In genomic region chr12:54020587-54020969, GRCh38 we compare ENCODE assay signal across 24 cellular contexts. TPM values are rescaled to one million over a fixed set of nuclear protein-coding genes. Genes with fewer than 3 reads are reported as not detected.
DNase-seq lines count a peak whose midpoint lies in the region; ATAC-seq and TF ChIP-seq lines count a peak whose summit lies in the region.
"Had no signal": no experiment of that assay in that cellular context is flagged by ENCODE, and none has a peak within 500 bp of the region (broad histone marks: within the 10 kb centered on the region; RNA-seq: fewer than 3 reads in every experiment).

No MANE protein-coding gene starts in this region.

- H3K27me3 ChIP-seq in GM23248 (replicated peaks; ENCODE audit: insufficient read depth): no peaks in the 10 kb centered on the region
- H3K27me3 ChIP-seq in adipocyte (replicated peaks; ENCODE audit: control insufficient read depth, insufficient read depth, low read length): no peaks in the 10 kb centered on the region
- H3K27me3 ChIP-seq in iPS-18a (ENCODE audit: control insufficient read depth, insufficient read depth, low read length): peaks cover 100% of the 10 kb centered on the region
- H3K27me3 ChIP-seq in skeletal muscle satellite cell (ENCODE audit: control insufficient read depth, insufficient read depth, low read length): no peaks in the 10 kb centered on the region
- H3K27me3 ChIP-seq: SJCRH30 had no signal

- peaks cover 90% of the 10 kb centered on the region for H3K79me2 ChIP-seq in GM23248 (ENCODE audit: insufficient read depth)

- H3K4me2 ChIP-seq in GM23248 (ENCODE audit: unreplicated experiment): peak overlapping the region; percentile 94
- H3K4me2 ChIP-seq in skeletal muscle satellite cell (ENCODE audit: low read length): peak overlapping the region; percentile 94

- H3K4me3 ChIP-seq in GM23248: peak overlapping the region; percentile 78
- H3K4me3 ChIP-seq in adipocyte (ENCODE audit: low read length): peak overlapping the region; percentile 82
- H3K4me3 ChIP-seq in iPS-18a (ENCODE audit: low read length): no peak overlapping the region
- peak overlapping the region; percentile 86 for H3K4me3 ChIP-seq in skeletal muscle satellite cell (ENCODE audit: low read length)
- no peak overlapping the region for H3K4me3 ChIP-seq in mucosa of descending colon
- H3K4me3 ChIP-seq: K562, lung, SJCRH30 had no signal

- H3K4me1 ChIP-seq in GM23248 (ENCODE audit: insufficient read depth): peaks cover 57% of the 10 kb centered on the region
- H3K4me1 ChIP-seq in adipocyte (ENCODE audit: control insufficient read depth, insufficient read depth, low read length): peaks cover 59% of the 10 kb centered on the region
- H3K4me1 ChIP-seq in iPS-18a (ENCODE audit: control insufficient read depth, low read depth, low read length): peaks cover 4% of the 10 kb centered on the region
- peaks cover 65% of the 10 kb centered on the region for H3K4me1 ChIP-seq in skeletal muscle satellite cell (ENCODE audit: control insufficient read depth, insufficient read depth, low read length)
- H3K4me1 ChIP-seq in mucosa of descending colon (ENCODE audit: low read depth): peaks cover 6% of the 10 kb centered on the region

- peak overlapping the region; percentile 99 for H3K27ac ChIP-seq in GM23248
- H3K27ac ChIP-seq in iPS-18a (ENCODE audit: low read length): no peak overlapping the region
- H3K27ac ChIP-seq: epithelial cell of prostate, SJCRH30 had no signal

- H3F3A ChIP-seq in GM23248 (ENCODE audit: insufficient read depth): peaks cover 10% of the 10 kb centered on the region; the same call in 1 of the 2 replicates

- no peaks in the 10 kb centered on the region for H4K20me1 ChIP-seq in GM23248 (ENCODE audit: insufficient read depth)

- ATAC-seq in mucosa of descending colon: no peak
- no peak for ATAC-seq in GM18868 (IDR thresholded peaks at IDR 0.05; ENCODE audit: unreplicated experiment)
- ATAC-seq in GM19023 (IDR thresholded peaks at IDR 0.05; ENCODE audit: unreplicated experiment): no peak
- ATAC-seq: HCT116; K562; natural killer cell treated with Interleukin-12 subunit alpha and Interleukin-12 subunit beta and Interleukin-15 and Interleukin-18, amount 100 ng/mL, for 72 hours; stimulated activated naive B cell treated with anti-CD40 and anti-IgM and Interleukin-4, amounts not matched to agents 10 μg/mL and 1 μg/mL and 100 μg/mL, for 72 hours had no signal

- peak; percentile 50 for DNase-seq in GM23248
- DNase-seq in adipocyte (ENCODE audit: low read depth): no peak
- DNase-seq in mucosa of descending colon: no peak
- DNase-seq in cerebellum (ENCODE audit: low spot score): no peak
- DNase-seq: activated CD4-positive, CD25-positive, alpha-beta regulatory T cell treated with anti-CD3 and anti-CD28 coated beads, Interleukin-2, amount 50 U/mL, for 72 hours; activated naive CD8-positive, alpha-beta T cell treated with anti-CD3 and anti-CD28 coated beads for 36 hours; Caco-2; NCI-H1092; NCI-H2107; NCI-H524 treated with DMSO at 0.1 percent for 48 hours; SJCRH30; stimulated activated naive B cell treated with anti-CD40 and anti-IgM and Interleukin-4, amounts not matched to agents 10 μg/mL and 1 μg/mL and 100 μg/mL, for 72 hours had no signal

- H3K9ac ChIP-seq in GM23248: peak overlapping the region; percentile 97
- peak overlapping the region; percentile 99 for H3K9ac ChIP-seq in adipocyte (ENCODE audit: low read length)
- peak overlapping the region; percentile 3 for H3K9ac ChIP-seq in iPS-18a (ENCODE audit: low read length)
- peak overlapping the region; percentile 96 for H3K9ac ChIP-seq in skeletal muscle satellite cell (ENCODE audit: low read depth, low read length)

- H3K36me3 ChIP-seq in GM23248 (ENCODE audit: low read depth): no peaks in the 10 kb centered on the region
- H3K36me3 ChIP-seq in adipocyte (ENCODE audit: control insufficient read depth, insufficient read depth, low read length, severe bottlenecking): no peaks in the 10 kb centered on the region
- H3K36me3 ChIP-seq in iPS-18a (ENCODE audit: control insufficient read depth, low read depth, low read length): no peaks in the 10 kb centered on the region
- no peaks in the 10 kb centered on the region for H3K36me3 ChIP-seq in skeletal muscle satellite cell (ENCODE audit: insufficient read depth, low read length)
- H3K36me3 ChIP-seq in mucosa of descending colon (ENCODE audit: low read depth): no peaks in the 10 kb centered on the region
- H3K36me3 ChIP-seq: SJCRH30 had no signal

- in situ Hi-C loops in GM23248 (cut with MboI): loop anchor here (10.0 kb wide), 1 partner anchor 174 kb away; no protein-coding TSS in a partner anchor

- 38 to 46% methylated on average over 5 of the region's 5 CpGs for WGBS in GM23248 (ENCODE audit: low coverage in 1 of 2, low lambda C conversion rate in 2 of 2, missing lambda C conversion rate in 2 of 2), 2 experiments

- 0 out of 2 replicates have a peak overlapping the region, but pooled peaks have one; percentile 50 for H2AFZ ChIP-seq in GM23248

- no peaks in the 10 kb centered on the region for H3K9me2 ChIP-seq in GM23248 (ENCODE audit: insufficient read depth)

- intact Hi-C loops in mucosa of descending colon (cut with DNase I, micrococcal nuclease): no loop called here

- no peaks in the 10 kb centered on the region for H3K9me3 ChIP-seq in GM23248 (ENCODE audit: low read depth)
- no peaks in the 10 kb centered on the region for H3K9me3 ChIP-seq in adipocyte (ENCODE audit: control insufficient read depth, low read length)
- no peaks in the 10 kb centered on the region for H3K9me3 ChIP-seq in iPS-18a (ENCODE audit: control insufficient read depth, low read depth, low read length)
- no peaks in the 10 kb centered on the region for H3K9me3 ChIP-seq in skeletal muscle satellite cell (replicated peaks; ENCODE audit: low read length)
- no peaks in the 10 kb centered on the region for H3K9me3 ChIP-seq in mucosa of descending colon
- H3K9me3 ChIP-seq: Caco-2, SJCRH30 had no signal

- no peak for TF ChIP-seq CTCF in mucosa of descending colon (IDR thresholded peaks at IDR 0.05)

RNA-seq across cellular contexts. Expression of gene HOXC6, which starts 7.7 kb away (rescaled TPM):
- total RNA-seq in GM23248 (2014; rRNA removed; shearing (Covaris generic)): 3.6 and 4.9 TPM in 2 replicates
- polyA plus RNA-seq in GM23248 (2016; fragmentation: Nextera tagmentation; extraction: Ambion mirVana): 19.9 and 20.5 TPM in 2 replicates
- total RNA-seq in skeletal muscle satellite cell (2012; rRNA removed): 2.5 and 4.6 TPM in 2 replicates
- total RNA-seq in mucosa of descending colon (under 1 TPM in 2 of 3 donors, not detected in 1; 0.22 to 0.32 TPM), cerebellum (not detected)
- total RNA-seq: activated CD8-positive, alpha-beta memory T cell treated with anti-CD3 and anti-CD28 coated beads for 36 hours; activated naive CD8-positive, alpha-beta T cell treated with anti-CD3 and anti-CD28 coated beads for 36 hours; activated T-helper 1 cell treated with anti-CD3 and anti-CD28 coated beads, Interleukin-12 subunit alpha, Interleukin-12 subunit beta, Interleukin-2, Interleukin-4 antibody, amounts not matched to agents 30 ng/mL and 10 ng/mL and 1 ng/mL, durations not matched to agents 14 hours and 24 hours and 36 hours; dermis microvascular lymphatic vessel endothelial cell; natural killer cell treated with Interleukin-12 subunit alpha and Interleukin-12 subunit beta and Interleukin-15 and Interleukin-18, amount 100 ng/mL, for 72 hours had no signal

RNA-seq across cellular contexts. Expression of gene HOXC8, which starts 11.8 kb away (rescaled TPM):
- total RNA-seq in GM23248 (2014; rRNA removed; shearing (Covaris generic)): 3.8 and 11.3 TPM in 2 replicates
- polyA plus RNA-seq in GM23248 (2016; fragmentation: Nextera tagmentation; extraction: Ambion mirVana): 16.7 and 20.8 TPM in 2 replicates
- total RNA-seq in skeletal muscle satellite cell (2012; rRNA removed): 3.1 and 4.8 TPM in 2 replicates
- not detected for total RNA-seq in mucosa of descending colon
- not detected for total RNA-seq in cerebellum
- total RNA-seq: activated CD8-positive, alpha-beta memory T cell treated with anti-CD3 and anti-CD28 coated beads for 36 hours; activated naive CD8-positive, alpha-beta T cell treated with anti-CD3 and anti-CD28 coated beads for 36 hours; activated T-helper 1 cell treated with anti-CD3 and anti-CD28 coated beads, Interleukin-12 subunit alpha, Interleukin-12 subunit beta, Interleukin-2, Interleukin-4 antibody, amounts not matched to agents 30 ng/mL and 10 ng/mL and 1 ng/mL, durations not matched to agents 14 hours and 24 hours and 36 hours; dermis microvascular lymphatic vessel endothelial cell; lung; natural killer cell treated with Interleukin-12 subunit alpha and Interleukin-12 subunit beta and Interleukin-15 and Interleukin-18, amount 100 ng/mL, for 72 hours; SJCRH30 had no signal

RNA-seq across cellular contexts. Expression of gene HOXC5, which starts 12.3 kb away (rescaled TPM):
- total RNA-seq in GM23248 (2014; rRNA removed; shearing (Covaris generic)): 1.1 and 1.8 TPM in 2 replicates
- polyA plus RNA-seq in GM23248 (2016; fragmentation: Nextera tagmentation; extraction: Ambion mirVana): 0.65 and 1.3 TPM in 2 replicates
- total RNA-seq in skeletal muscle satellite cell (2012; rRNA removed): 1.1 and 1.3 TPM in 2 replicates
- total RNA-seq in mucosa of descending colon: not detected
- not detected for total RNA-seq in cerebellum
- total RNA-seq: activated CD8-positive, alpha-beta memory T cell treated with anti-CD3 and anti-CD28 coated beads for 36 hours; activated naive CD8-positive, alpha-beta T cell treated with anti-CD3 and anti-CD28 coated beads for 36 hours; activated T-helper 1 cell treated with anti-CD3 and anti-CD28 coated beads, Interleukin-12 subunit alpha, Interleukin-12 subunit beta, Interleukin-2, Interleukin-4 antibody, amounts not matched to agents 30 ng/mL and 10 ng/mL and 1 ng/mL, durations not matched to agents 14 hours and 24 hours and 36 hours; dermis microvascular lymphatic vessel endothelial cell; natural killer cell treated with Interleukin-12 subunit alpha and Interleukin-12 subunit beta and Interleukin-15 and Interleukin-18, amount 100 ng/mL, for 72 hours; SJCRH30 had no signal

RNA-seq across cellular contexts. Expression of gene HOXC9, which starts 20.6 kb away (rescaled TPM):
- 2.5 and 3.7 TPM in 2 replicates for total RNA-seq in GM23248 (2014; rRNA removed; shearing (Covaris generic))
- polyA plus RNA-seq in GM23248 (2016; fragmentation: Nextera tagmentation; extraction: Ambion mirVana): 5.5 and 6.0 TPM in 2 replicates
- 4.1 and 7.6 TPM in 2 replicates for total RNA-seq in skeletal muscle satellite cell (2012; rRNA removed)
- not detected for total RNA-seq in mucosa of descending colon
- total RNA-seq in cerebellum: not detected
- total RNA-seq: activated CD8-positive, alpha-beta memory T cell treated with anti-CD3 and anti-CD28 coated beads for 36 hours; activated naive CD8-positive, alpha-beta T cell treated with anti-CD3 and anti-CD28 coated beads for 36 hours; activated T-helper 1 cell treated with anti-CD3 and anti-CD28 coated beads, Interleukin-12 subunit alpha, Interleukin-12 subunit beta, Interleukin-2, Interleukin-4 antibody, amounts not matched to agents 30 ng/mL and 10 ng/mL and 1 ng/mL, durations not matched to agents 14 hours and 24 hours and 36 hours; lung; natural killer cell treated with Interleukin-12 subunit alpha and Interleukin-12 subunit beta and Interleukin-15 and Interleukin-18, amount 100 ng/mL, for 72 hours had no signal

RNA-seq across cellular contexts. Expression of gene HOXC4, which starts 33.1 kb away (rescaled TPM):
- total RNA-seq in GM23248 (2014; rRNA removed; shearing (Covaris generic)): 2.2 and 3.4 TPM in 2 replicates
- polyA plus RNA-seq in GM23248 (2016; fragmentation: Nextera tagmentation; extraction: Ambion mirVana): 2.3 and 3.1 TPM in 2 replicates
- total RNA-seq in skeletal muscle satellite cell (2012; rRNA removed): 1.0 and 1.3 TPM in 2 replicates
- total RNA-seq in mucosa of descending colon (1 to 10 TPM in 1 of 3 donors, not detected in 2; 2.3 TPM), cerebellum (not detected)
- total RNA-seq: activated T-helper 1 cell treated with anti-CD3 and anti-CD28 coated beads, Interleukin-12 subunit alpha, Interleukin-12 subunit beta, Interleukin-2, Interleukin-4 antibody, amounts not matched to agents 30 ng/mL and 10 ng/mL and 1 ng/mL, durations not matched to agents 14 hours and 24 hours and 36 hours; dermis microvascular lymphatic vessel endothelial cell had no signal

Comparison
In these comparisons a context has a peak if more than half of its experiments do, and no peak if none do; other contexts are left out.
1. H3K4me3 ChIP-seq: peak in GM23248 (single experiment), adipocyte (single experiment) and skeletal muscle satellite cell (single experiment); none in iPS-18a (single experiment) and mucosa of descending colon (single experiment).
2. H3K9ac ChIP-seq: peak in every context shown above with its lines; median percentile 99 in adipocyte; 97 in GM23248; 96 in skeletal muscle satellite cell; 3 in iPS-18a.